2 cellular contexts compared by ENCODE assay signal in the genomic region with DNA sequence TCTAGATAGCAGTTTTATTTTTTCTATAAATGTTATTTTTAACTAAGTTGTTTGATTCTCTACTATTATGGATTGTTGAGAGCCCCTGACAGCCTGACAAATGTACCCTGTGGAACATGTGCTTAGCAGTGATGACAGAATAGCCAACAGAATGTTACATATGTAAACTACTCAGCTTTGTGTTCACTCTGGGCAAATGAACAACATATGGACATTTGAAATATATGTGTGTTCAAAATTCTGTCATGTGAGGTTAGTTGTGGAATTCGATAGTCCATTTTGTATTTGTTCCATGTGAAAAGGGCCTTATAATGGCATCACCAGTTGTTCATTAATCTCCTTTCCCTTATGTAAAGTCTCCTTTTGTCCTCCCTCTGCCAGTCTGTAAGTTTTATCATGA.
TF ChIP-seq lines count a peak whose summit lies in the region.

No MANE protein-coding gene starts in this region.

TF ChIP-seq in IMR-90, 13 proteins besides CTCF, POLR2A, EP300 and RAD21 (continued from another document):
- TF ChIP-seq MXI1 (IDR thresholded peaks at IDR 0.05; ENCODE audit: borderline replicate concordance, low read depth, low read length) (no peak), CEBPB (IDR thresholded peaks at IDR 0.05; ENCODE audit: low read depth, low read length) (no peak), BHLHE40 (IDR thresholded peaks at IDR 0.05; ENCODE audit: low read depth, low read length) (no peak), CHD1 (IDR thresholded peaks at IDR 0.05; ENCODE audit: low read depth, low read length) (no peak), MAZ (IDR thresholded peaks at IDR 0.05; ENCODE audit: borderline replicate concordance, low read depth, low read length) (no peak), NFE2L2 (IDR thresholded peaks at IDR 0.05; ENCODE audit: low read depth, low read length) (no peak), FOS (IDR thresholded peaks at IDR 0.05; ENCODE audit: low read depth, low read length) (no peak), RCOR1 (IDR thresholded peaks at IDR 0.05; ENCODE audit: insufficient replicate concordance, low read length) (no peak)
- TF ChIP-seq, protein P1, sequence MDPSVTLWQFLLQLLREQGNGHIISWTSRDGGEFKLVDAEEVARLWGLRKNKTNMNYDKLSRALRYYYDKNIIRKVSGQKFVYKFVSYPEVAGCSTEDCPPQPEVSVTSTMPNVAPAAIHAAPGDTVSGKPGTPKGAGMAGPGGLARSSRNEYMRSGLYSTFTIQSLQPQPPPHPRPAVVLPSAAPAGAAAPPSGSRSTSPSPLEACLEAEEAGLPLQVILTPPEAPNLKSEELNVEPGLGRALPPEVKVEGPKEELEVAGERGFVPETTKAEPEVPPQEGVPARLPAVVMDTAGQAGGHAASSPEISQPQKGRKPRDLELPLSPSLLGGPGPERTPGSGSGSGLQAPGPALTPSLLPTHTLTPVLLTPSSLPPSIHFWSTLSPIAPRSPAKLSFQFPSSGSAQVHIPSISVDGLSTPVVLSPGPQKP (IDR thresholded peaks at IDR 0.05; ENCODE audit: borderline replicate concordance, low read depth, low read length), result no peak

TF ChIP-seq in K562, 482 proteins besides CTCF, POLR2A, EP300 and RAD21 (continued from another document):
- TF ChIP-seq CHD4 (IDR thresholded peaks at IDR 0.05; ENCODE audit: insufficient read depth, insufficient replicate concordance, low read depth, low read length, poor library complexity, severe bottlenecking) (no peak), PHF8 (IDR thresholded peaks at IDR 0.05; ENCODE audit: borderline replicate concordance, low read length) (no peak), ZNF445 (CRISPR knock-in tag; IDR thresholded peaks at IDR 0.05; ENCODE audit: low read depth) (no peak), ZNF263 (CRISPR knock-in tag; IDR thresholded peaks at IDR 0.05; ENCODE audit: borderline replicate concordance) (no peak), HMG20B (CRISPR knock-in tag; IDR thresholded peaks at IDR 0.05) (no peak), KLF1 (tag; IDR thresholded peaks at IDR 0.05) (no peak), NFATC3 (IDR thresholded peaks at IDR 0.05) (no peak), ILK (tag; IDR thresholded peaks at IDR 0.05; ENCODE audit: borderline replicate concordance, low read depth) (no peak), ZNF584 (CRISPR knock-in tag; IDR thresholded peaks at IDR 0.05; ENCODE audit: low read depth) (no peak), ERF (CRISPR knock-in tag; IDR thresholded peaks at IDR 0.05) (no peak), MECOM (CRISPR knock-in tag; IDR thresholded peaks at IDR 0.05) (no peak), CBX3 (IDR thresholded peaks at IDR 0.05; ENCODE audit: borderline replicate concordance in 1 of 2, low read length in 2 of 2) (no peak), NCOA6 (IDR thresholded peaks at IDR 0.05) (no peak), C11orf30 (IDR thresholded peaks at IDR 0.05; ENCODE audit: low read depth) (no peak)
- TF ChIP-seq, protein P2, sequence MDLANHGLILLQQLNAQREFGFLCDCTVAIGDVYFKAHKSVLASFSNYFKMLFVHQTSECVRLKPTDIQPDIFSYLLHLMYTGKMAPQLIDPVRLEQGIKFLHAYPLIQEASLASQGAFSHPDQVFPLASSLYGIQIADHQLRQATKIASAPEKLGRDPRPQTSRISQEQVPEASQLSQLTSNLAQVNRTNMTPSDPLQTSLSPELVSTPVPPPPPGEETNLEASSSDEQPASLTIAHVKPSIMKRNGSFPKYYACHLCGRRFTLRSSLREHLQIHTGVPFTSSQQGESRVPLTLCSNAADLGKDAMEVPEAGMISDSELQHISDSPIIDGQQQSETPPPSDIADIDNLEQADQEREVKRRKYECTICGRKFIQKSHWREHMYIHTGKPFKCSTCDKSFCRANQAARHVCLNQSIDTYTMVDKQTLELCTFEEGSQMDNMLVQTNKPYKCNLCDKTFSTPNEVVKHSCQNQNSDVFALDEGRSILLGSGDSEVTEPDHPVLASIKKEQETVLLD (IDR thresholded peaks at IDR 0.05), result no peak
